In the genomic region with DNA sequence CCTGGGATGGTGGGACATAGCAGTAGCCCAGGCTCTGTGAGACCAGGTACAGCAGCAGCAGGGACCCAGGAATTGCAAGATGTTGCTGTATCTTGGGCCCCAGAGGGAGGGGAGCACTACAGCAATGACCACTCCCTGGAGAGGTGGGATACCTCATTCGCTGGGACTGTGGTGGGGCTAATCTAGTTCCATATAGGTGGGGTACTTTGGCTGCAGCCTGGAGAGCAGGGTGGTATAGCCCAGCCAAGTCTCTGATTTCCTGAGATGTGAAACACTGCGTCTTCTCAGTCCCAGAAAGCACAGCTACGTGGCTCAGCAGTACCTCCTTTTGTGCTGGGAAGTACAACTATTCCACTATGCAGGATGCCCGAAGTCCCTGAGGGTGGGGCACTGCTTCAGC, we compare ENCODE assay signal across 26 cellular contexts.
"Had no signal": no experiment of that assay in that cellular context is flagged by ENCODE, and none has a peak within 500 bp of the region (broad histone marks: within the 10 kb centered on the region; RNA-seq: fewer than 3 reads in every experiment).

No MANE protein-coding gene starts in this region.

- DNase-seq: colonic mucosa; cortex of kidney; effector CD8-positive, alpha-beta T cell; effector memory CD8-positive, alpha-beta T cell; endodermal cell; erythroblast; esophagus squamous epithelium; foreskin fibroblast; foreskin melanocyte; gastrocnemius medialis; glutamatergic neuron; head of caudate nucleus; heart right ventricle; hippocampal formation; left cardiac atrium; left lung; left ventricle myocardium superior; lower lobe of right lung; mesenchymal stem cell; mucosa of descending colon; naive B cell had no signal

- H3K27me3 ChIP-seq: colonic mucosa, esophagus squamous epithelium, gastrocnemius medialis, heart right ventricle, left lung had no signal

- H3K4me1 ChIP-seq: colonic mucosa, esophagus squamous epithelium, gastrocnemius medialis, heart right ventricle, left lung, lower lobe of right lung had no signal

- H3K4me3 ChIP-seq: colonic mucosa, esophagus squamous epithelium, gastrocnemius medialis, heart right ventricle, left lung, lower lobe of right lung, mucosa of descending colon had no signal

- H3K27ac ChIP-seq: colonic mucosa, epithelial cell of prostate, esophagus squamous epithelium, gastrocnemius medialis, heart right ventricle, left lung, lower lobe of right lung had no signal

- H3K36me3 ChIP-seq: colonic mucosa, esophagus squamous epithelium, gastrocnemius medialis, heart right ventricle, left lung, lower lobe of right lung had no signal

- H3K9me3 ChIP-seq: gastrocnemius medialis had no signal

- FAIRE-seq: endometrium, islet of Langerhans, keratinocyte had no signal

- ATAC-seq: effector memory CD8-positive, alpha-beta T cell; esophagus mucosa; gastrocnemius medialis; left cardiac atrium; left lung; left ventricle myocardium superior; mucosa of descending colon had no signal
